Comparison of ENCODE assay signal across 8 cellular contexts in genomic region chr2:224646242-224646846, GRCh38.
DNase-seq lines count a peak whose midpoint lies in the region; ATAC-seq and TF ChIP-seq lines count a peak whose summit lies in the region.

No MANE protein-coding gene starts in this region.

- TF ChIP-seq CTCF in AG09319 (IDR thresholded peaks at IDR 0.05; ENCODE audit: low read depth, low read length), result peak; percentile 64
- peak; percentile 60 for TF ChIP-seq CTCF in GM10266 (IDR thresholded peaks at IDR 0.05; ENCODE audit: control insufficient read depth, insufficient read depth, low read depth, missing control alignments)
- peak in 5 of 6 experiments; percentile 48 to 54 (median 51) for TF ChIP-seq CTCF in Peyer's patch (IDR thresholded peaks at IDR 0.05)

- no peaks in the 10 kb centered on the region for H3K4me1 ChIP-seq in Peyer's patch

- ATAC-seq in HG02759 (IDR thresholded peaks at IDR 0.05; ENCODE audit: unreplicated experiment) (peak; percentile 61), HG03342 (IDR thresholded peaks at IDR 0.05; ENCODE audit: unreplicated experiment) (no peak)
- ATAC-seq in stimulated activated naive CD8-positive, alpha-beta T cell treated with anti-CD3 and anti-CD28 coated beads, Interleukin-15, Interleukin-2, amounts not matched to agents 100 U/mL and 50 U/mL, for 24 hours, result peak; percentile 52

- H3K36me3 ChIP-seq in Peyer's patch, result no peaks in the 10 kb centered on the region

- H3K9me3 ChIP-seq in Peyer's patch, result no peaks in the 10 kb centered on the region

- TF ChIP-seq POLR2A in Peyer's patch (IDR thresholded peaks at IDR 0.05), result no peak

- peak overlapping the region in 1 of 4 donors; percentile 20 for H3K27ac ChIP-seq in Peyer's patch

- no peak overlapping the region for H3K4me3 ChIP-seq in Peyer's patch

- no peaks in the 10 kb centered on the region for H3K27me3 ChIP-seq in Peyer's patch

- DNase-seq in AG09319 (ENCODE audit: extremely low read depth, low read depth), result no peak
- peak; percentile 29 for DNase-seq in GM10266 (ENCODE audit: extremely low spot score)
- DNase-seq in Peyer's patch, result no peak
- peak; percentile 39 for DNase-seq in fibroblast of peridontal ligament (ENCODE audit: extremely low read depth)
- DNase-seq in stimulated activated naive CD8-positive, alpha-beta T cell treated with anti-CD3 and anti-CD28 coated beads, Interleukin-15, Interleukin-2, amounts not matched to agents 100 U/mL and 50 U/mL, for 24 hours, result no peak
- no peak for DNase-seq in COLO829 (ENCODE audit: low spot score)

Comparison
In these comparisons a context has a peak if more than half of its experiments do, and no peak if none do; other contexts are left out.
1. DNase-seq: peak in GM10266 (single experiment) and fibroblast of peridontal ligament (single experiment); none in AG09319 (single experiment), Peyer's patch (0 of 3), stimulated activated naive CD8-positive, alpha-beta T cell treated with anti-CD3 and anti-CD28 coated beads, Interleukin-15, Interleukin-2, amounts not matched to agents 100 U/mL and 50 U/mL, for 24 hours (single experiment) and COLO829 (single experiment).
2. Peak in every context shown above with its lines, with median percentiles within 50 percentile points of each other: CTCF ChIP-seq.